ENCODE assay signal across 1 cellular context in the genomic region with DNA sequence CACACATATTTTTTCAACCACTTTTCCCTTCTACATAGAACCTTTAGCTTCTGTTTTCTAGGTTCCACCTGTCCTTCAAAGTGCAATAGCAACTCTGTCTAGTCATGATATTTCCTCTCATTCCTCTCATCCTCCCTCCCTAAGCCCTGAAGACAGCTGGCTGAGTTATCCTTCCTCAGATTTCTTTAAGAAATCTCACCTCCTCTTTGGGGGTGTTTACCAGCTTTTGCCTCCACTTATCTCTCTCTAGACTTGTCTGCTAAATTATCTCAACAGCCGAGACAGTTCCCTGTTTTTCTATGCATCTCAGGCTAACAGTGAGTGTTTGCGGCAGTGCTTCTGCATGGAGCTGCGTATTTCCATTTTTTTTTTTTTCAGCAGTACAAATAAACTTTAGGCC.
TF ChIP-seq lines count a peak whose summit lies in the region.

No MANE protein-coding gene starts in this region.

TF ChIP-seq in IMR-90, 13 proteins besides CTCF, POLR2A, EP300 and RAD21:
- TF ChIP-seq CHD1 (IDR thresholded peaks at IDR 0.05; ENCODE audit: low read depth, low read length) (no peak), FOS (IDR thresholded peaks at IDR 0.05; ENCODE audit: low read depth, low read length) (no peak), MAFK (IDR thresholded peaks at IDR 0.05; ENCODE audit: low read depth, low read length) (no peak), NFE2L2 (IDR thresholded peaks at IDR 0.05; ENCODE audit: low read depth, low read length) (no peak), ELK1 (IDR thresholded peaks at IDR 0.05; ENCODE audit: borderline replicate concordance, low read depth, low read length) (no peak)
